Comparison of ENCODE assay signal across 9 cellular contexts in the genomic region with DNA sequence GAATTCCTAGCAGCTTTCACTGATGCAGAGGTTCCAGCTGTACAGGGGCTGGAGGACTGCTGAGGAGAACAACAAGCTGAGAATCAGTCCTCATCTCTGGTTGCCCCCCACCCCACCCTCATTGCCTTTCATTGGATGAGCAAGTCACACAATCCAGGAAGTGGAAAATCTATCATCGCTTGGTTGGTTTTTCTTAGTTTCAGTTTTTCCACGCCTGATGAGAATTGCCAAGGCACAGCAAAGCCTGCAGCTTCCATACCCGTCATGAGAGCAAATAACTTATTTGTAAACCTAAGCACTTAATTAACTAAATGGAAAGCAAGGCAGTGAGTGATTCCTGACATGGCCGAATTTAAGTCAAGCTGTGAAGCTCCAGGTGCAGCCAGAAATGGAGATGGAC. TPM values are rescaled to one million over a fixed set of nuclear protein-coding genes. Genes with fewer than 3 reads are reported as not detected.
A peak's percentile ranks its signal among the peaks of the same experiment; 100 is the strongest.
DNase-seq lines count a peak whose midpoint lies in the region; ATAC-seq and TF ChIP-seq lines count a peak whose summit lies in the region.
"Had no signal": no experiment of that assay in that cellular context is flagged by ENCODE, and none has a peak within 500 bp of the region (broad histone marks: within the 10 kb centered on the region; RNA-seq: fewer than 3 reads in every experiment).

No MANE protein-coding gene starts in this region.

- peaks cover 16% of the 10 kb centered on the region for H3K4me1 Mint-ChIP-seq in activated CD8-positive, alpha-beta memory T cell treated with anti-CD3 and anti-CD28 coated beads, Interleukin-2, amount 10 ng/mL, durations not matched to agents 7 days and 5 days
- H3K4me1 Mint-ChIP-seq in stimulated activated effector memory CD8-positive, alpha-beta T cell treated with anti-CD3 and anti-CD28 coated beads, Interleukin-12 subunit alpha, Interleukin-12 subunit beta, amount 100 ng/mL, for 72 hours = peaks cover 10% of the 10 kb centered on the region

- in situ Hi-C loops in transverse colon (cut with MboI; ENCODE audit: low pct_ligation_motif_present in 1 of 4, low pct_unique_long_range_greater_than_20kb in 1 of 4, low sequenced_read_pairs in 3 of 4) = no loop called here

- H3K4me3 ChIP-seq in right cardiac atrium (ENCODE audit: low read length) (peak overlapping the region; percentile 22), colonic mucosa (no peak overlapping the region), transverse colon (peak overlapping the region in 1 of 4 donors; percentile 2)

- no peaks in the 10 kb centered on the region for H3K27me3 Mint-ChIP-seq in activated CD8-positive, alpha-beta memory T cell treated with anti-CD3 and anti-CD28 coated beads, Interleukin-2, amount 10 ng/mL, durations not matched to agents 7 days and 5 days

- H3K9ac ChIP-seq in colonic mucosa (ENCODE audit: low read depth in 2 of 2, low read length in 2 of 2) = no peak overlapping the region

- H3K4me1 ChIP-seq in right cardiac atrium (ENCODE audit: control insufficient read depth, insufficient read depth, low read length) (no peaks in the 10 kb centered on the region), colonic mucosa (no peaks in the 10 kb centered on the region), transverse colon (no peaks in the 10 kb centered on the region)

- TF ChIP-seq CTCF in colonic mucosa (IDR thresholded peaks at IDR 0.05) (no peak), transverse colon (IDR thresholded peaks at IDR 0.05) (no peak)

- H3K9me3 ChIP-seq in KOPT-K1 (ENCODE audit: insufficient read depth, low read length, poor library complexity, severe bottlenecking) = no peaks in the 10 kb centered on the region
- H3K9me3 ChIP-seq in right cardiac atrium (ENCODE audit: control insufficient read depth, low read length) = no peaks in the 10 kb centered on the region
- H3K9me3 ChIP-seq in colonic mucosa = no peaks in the 10 kb centered on the region
- no peaks in the 10 kb centered on the region for H3K9me3 ChIP-seq in transverse colon

- no peak for TF ChIP-seq EP300 in transverse colon (IDR thresholded peaks at IDR 0.05; ENCODE audit: low read depth)

- peak; percentile 75 for DNase-seq in activated CD8-positive, alpha-beta memory T cell treated with anti-CD3 and anti-CD28 coated beads, Interleukin-2, amount 10 ng/mL, durations not matched to agents 7 days and 5 days
- DNase-seq in right cardiac atrium = peak in 1 of 3 donors; percentile 65
- peak in 1 of 2 donors; percentile 54 for DNase-seq in stimulated activated effector memory CD8-positive, alpha-beta T cell treated with anti-CD3 and anti-CD28 coated beads, Interleukin-12 subunit alpha, Interleukin-12 subunit beta, amount 100 ng/mL, for 72 hours (ENCODE audit: low spot score in 2 of 2)
- DNase-seq in colonic mucosa = no peak
- DNase-seq in transverse colon = no peak

- H3K36me3 Mint-ChIP-seq in activated CD8-positive, alpha-beta memory T cell treated with anti-CD3 and anti-CD28 coated beads, Interleukin-2, amount 10 ng/mL, durations not matched to agents 7 days and 5 days = peaks cover 13% of the 10 kb centered on the region
- no peaks in the 10 kb centered on the region for H3K36me3 Mint-ChIP-seq in stimulated activated effector memory CD8-positive, alpha-beta T cell treated with anti-CD3 and anti-CD28 coated beads, Interleukin-12 subunit alpha, Interleukin-12 subunit beta, amount 100 ng/mL, for 72 hours

- 55% methylated on average over 4 of the region's 4 CpGs for WGBS in right cardiac atrium
- 65 to 71% methylated on average over 2 to 4 of the region's 4 CpGs for WGBS in transverse colon (ENCODE audit: low coverage in 1 of 2), 2 donors

- no peaks in the 10 kb centered on the region for H3K9me3 Mint-ChIP-seq in activated CD8-positive, alpha-beta memory T cell treated with anti-CD3 and anti-CD28 coated beads, Interleukin-2, amount 10 ng/mL, durations not matched to agents 7 days and 5 days (ENCODE audit: low read depth)
- H3K9me3 Mint-ChIP-seq in stimulated activated effector memory CD8-positive, alpha-beta T cell treated with anti-CD3 and anti-CD28 coated beads, Interleukin-12 subunit alpha, Interleukin-12 subunit beta, amount 100 ng/mL, for 72 hours = no peaks in the 10 kb centered on the region

- intact Hi-C loops in right cardiac atrium (cut with DNase I) = no loop called here
- intact Hi-C loops in colonic mucosa (cut with DNase I) = no loop called here
- intact Hi-C loops in transverse colon (cut with DNase I; ENCODE audit: low total_unique reads) = no loop called here

- peak overlapping the region; percentile 87 for H3K4me3 Mint-ChIP-seq in activated CD8-positive, alpha-beta memory T cell treated with anti-CD3 and anti-CD28 coated beads, Interleukin-2, amount 10 ng/mL, durations not matched to agents 7 days and 5 days
- H3K4me3 Mint-ChIP-seq in stimulated activated effector memory CD8-positive, alpha-beta T cell treated with anti-CD3 and anti-CD28 coated beads, Interleukin-12 subunit alpha, Interleukin-12 subunit beta, amount 100 ng/mL, for 72 hours = peak overlapping the region; percentile 77

- H3K27me3 ChIP-seq in right cardiac atrium (ENCODE audit: control insufficient read depth, insufficient read depth) (no peaks in the 10 kb centered on the region), colonic mucosa (no peaks in the 10 kb centered on the region), transverse colon (no peaks in the 10 kb centered on the region)

- TF ChIP-seq POLR2A in transverse colon (IDR thresholded peaks at IDR 0.05) = no peak

- H3K27ac ChIP-seq in KOPT-K1 (ENCODE audit: low read depth, low read length, poor library complexity, severe bottlenecking) = peak overlapping the region; percentile 78
- no peak overlapping the region for H3K27ac ChIP-seq in right cardiac atrium (ENCODE audit: low read length)
- H3K27ac ChIP-seq in colonic mucosa = no peak overlapping the region
- H3K27ac ChIP-seq in transverse colon = peak overlapping the region in 1 of 4 donors; percentile 25

- no peaks in the 10 kb centered on the region for H3K36me3 ChIP-seq in KOPT-K1 (ENCODE audit: insufficient read depth, low read length)
- no peaks in the 10 kb centered on the region for H3K36me3 ChIP-seq in colonic mucosa
- H3K36me3 ChIP-seq in transverse colon = no peaks in the 10 kb centered on the region

- CTCF ChIA-PET in activated CD8-positive, alpha-beta memory T cell treated with anti-CD3 and anti-CD28 coated beads, Interleukin-2, amount 10 ng/mL, durations not matched to agents 7 days and 5 days (lab: Charles Lee) = interaction anchor here (1.1 to 1.7 kb wide), 2 partner anchors 140 to 360 kb away, joined by 4 read pairs; partner anchors contain the start of gene MINDY2

- peak; percentile 90 for ATAC-seq in activated CD8-positive, alpha-beta memory T cell treated with anti-CD3 and anti-CD28 coated beads, Interleukin-2, amount 10 ng/mL, durations not matched to agents 7 days and 5 days
- peak; percentile 77 to 78 for ATAC-seq in right cardiac atrium
- peak; percentile 71 for ATAC-seq in stimulated activated effector memory CD8-positive, alpha-beta T cell treated with anti-CD3 and anti-CD28 coated beads, Interleukin-12 subunit alpha, Interleukin-12 subunit beta, amount 100 ng/mL, for 72 hours
- no peak for ATAC-seq in GM19328 (IDR thresholded peaks at IDR 0.05; ENCODE audit: unreplicated experiment)
- ATAC-seq in GM21717 (IDR thresholded peaks at IDR 0.05; ENCODE audit: unreplicated experiment) = no peak

- H3K27ac Mint-ChIP-seq in activated CD8-positive, alpha-beta memory T cell treated with anti-CD3 and anti-CD28 coated beads, Interleukin-2, amount 10 ng/mL, durations not matched to agents 7 days and 5 days = peak overlapping the region; percentile 95
- peak overlapping the region; percentile 94 for H3K27ac Mint-ChIP-seq in stimulated activated effector memory CD8-positive, alpha-beta T cell treated with anti-CD3 and anti-CD28 coated beads, Interleukin-12 subunit alpha, Interleukin-12 subunit beta, amount 100 ng/mL, for 72 hours

RNA-seq across cellular contexts. Expression of gene LIPC, which starts 21.4 kb away (rescaled TPM):
- total RNA-seq in activated CD8-positive, alpha-beta memory T cell treated with anti-CD3 and anti-CD28 coated beads, Interleukin-2, amount 10 ng/mL, durations not matched to agents 7 days and 5 days = 1 to 10 TPM; 5.3 to 9.0 TPM
- 1 to 10 TPM in 1 of 4 donors, under 1 TPM in 3; 0.77 to 1.1 (median 0.91) TPM for total RNA-seq in right cardiac atrium
- 0.61 TPM for polyA plus RNA-seq in right cardiac atrium
- 10 to 100 TPM in 1 of 2 donors, 1 to 10 TPM in 1; 2.9 to 13.8 TPM for total RNA-seq in colonic mucosa
- 1 to 10 TPM in 2 of 4 donors, under 1 TPM in 1, not detected in 1; 0.48 to 8.2 (median 2.6) TPM for total RNA-seq in transverse colon
- polyA plus RNA-seq: keratinocyte had no signal

Comparison
In these comparisons a context has a peak if more than half of its experiments do, and no peak if none do; other contexts are left out.
1. ATAC-seq: peak in activated CD8-positive, alpha-beta memory T cell treated with anti-CD3 and anti-CD28 coated beads, Interleukin-2, amount 10 ng/mL, durations not matched to agents 7 days and 5 days (single experiment), right cardiac atrium (2 of 2) and stimulated activated effector memory CD8-positive, alpha-beta T cell treated with anti-CD3 and anti-CD28 coated beads, Interleukin-12 subunit alpha, Interleukin-12 subunit beta, amount 100 ng/mL, for 72 hours (single experiment); none in GM19328 (single experiment) and GM21717 (single experiment).